ENCODE assay signal across 17 cellular contexts in the genomic region with DNA sequence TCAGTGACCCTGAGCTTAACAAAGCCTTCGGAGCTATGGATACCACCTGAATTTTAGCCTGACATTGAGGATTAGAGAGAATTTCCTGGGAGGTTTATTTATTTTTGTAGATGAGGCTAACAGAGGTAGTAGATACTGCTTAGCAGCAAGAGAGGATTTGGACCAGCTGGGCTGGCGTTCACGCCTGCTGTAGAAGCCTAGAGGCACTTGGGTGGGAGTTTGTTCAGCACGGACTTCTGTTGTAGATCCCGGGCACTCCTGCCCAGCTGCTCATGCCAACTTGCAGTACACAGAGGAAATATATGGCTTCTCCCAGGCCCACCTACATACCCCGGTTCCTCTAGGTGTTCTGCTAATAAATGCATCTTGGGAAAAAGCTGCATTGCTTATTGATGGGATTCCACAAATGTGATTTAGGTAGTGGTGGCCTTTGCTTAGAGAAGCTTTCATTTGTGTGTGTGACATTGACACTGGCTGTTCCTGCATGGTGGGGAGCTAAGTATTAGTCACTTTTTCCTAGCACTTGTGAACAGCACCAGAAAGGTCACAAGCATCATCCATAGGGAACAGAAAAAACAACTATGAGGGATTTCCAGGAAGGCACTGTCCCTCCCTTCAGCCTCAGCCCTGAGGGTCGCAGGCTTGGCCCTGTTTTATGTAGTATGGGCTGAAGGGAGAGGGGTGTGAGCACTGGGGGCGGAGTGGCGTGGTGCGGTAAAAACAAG. TPM values are rescaled to one million over a fixed set of nuclear protein-coding genes. Genes with fewer than 3 reads are reported as not detected.
DNase-seq lines count a peak whose midpoint lies in the region; ATAC-seq and TF ChIP-seq lines count a peak whose summit lies in the region.
"Had no signal": no experiment of that assay in that cellular context is flagged by ENCODE, and none has a peak within 500 bp of the region (broad histone marks: within the 10 kb centered on the region; RNA-seq: fewer than 3 reads in every experiment).

No MANE protein-coding gene starts in this region.

- H3K27me3 ChIP-seq in BLaER1 treated with 17β-estradiol and CSF1 and Interleukin-3, amounts not matched to agents 10 nM and 100 nM = no peaks in the 10 kb centered on the region
- H3K27me3 ChIP-seq in spleen (replicated peaks in 1 of 7) (peaks cover 0 to 4% (median 0%) of the 10 kb centered on the region in 7 donors), uterus (no peaks in the 10 kb centered on the region)

- H3K27me3 Mint-ChIP-seq in activated CD8-positive, alpha-beta T cell treated with anti-CD3 and anti-CD28 coated beads for 36 hours = peaks cover 27% of the 10 kb centered on the region
- peaks cover 31% of the 10 kb centered on the region for H3K27me3 Mint-ChIP-seq in activated CD8-positive, alpha-beta T cell treated with anti-CD3 and anti-CD28 coated beads, Interleukin-2, amount 10 ng/mL, durations not matched to agents 7 days and 5 days (ENCODE audit: low read depth)

- no peaks in the 10 kb centered on the region for H3K9me3 ChIP-seq in BLaER1 treated with 17β-estradiol and CSF1 and Interleukin-3, amounts not matched to agents 10 nM and 100 nM (replicated peaks in 1 of 11)
- no peaks in the 10 kb centered on the region for H3K9me3 ChIP-seq in spleen
- no peaks in the 10 kb centered on the region for H3K9me3 ChIP-seq in uterus

- H3K27ac Mint-ChIP-seq in activated CD8-positive, alpha-beta T cell treated with anti-CD3 and anti-CD28 coated beads for 36 hours = no peak overlapping the region
- no peak overlapping the region for H3K27ac Mint-ChIP-seq in activated CD8-positive, alpha-beta T cell treated with anti-CD3 and anti-CD28 coated beads, Interleukin-2, amount 10 ng/mL, durations not matched to agents 7 days and 5 days

- H4K20me1 ChIP-seq in BLaER1 treated with 17β-estradiol and CSF1 and Interleukin-3, amounts not matched to agents 10 nM and 100 nM = no peaks in the 10 kb centered on the region

- no peak for TF ChIP-seq CTCF in activated CD8-positive, alpha-beta T cell treated with anti-CD3 and anti-CD28 coated beads for 36 hours (IDR thresholded peaks at IDR 0.05)
- TF ChIP-seq CTCF in coronary artery (IDR thresholded peaks at IDR 0.05) = no peak
- TF ChIP-seq CTCF in spleen (IDR thresholded peaks at IDR 0.05 in 8 of 11, conservative IDR thresholded peaks at IDR 0.05 in 3 of 11) = no peak
- no peak for TF ChIP-seq CTCF in uterus (IDR thresholded peaks at IDR 0.05)

- no peak overlapping the region; a peak in 1 of 20 replicates for H3K4me3 ChIP-seq in BLaER1 treated with 17β-estradiol and CSF1 and Interleukin-3, amounts not matched to agents 10 nM and 100 nM
- H3K4me3 ChIP-seq in coronary artery (no peak overlapping the region), spleen (no peak overlapping the region), uterus (no peak overlapping the region)

- H3K4me3 Mint-ChIP-seq in activated CD8-positive, alpha-beta T cell treated with anti-CD3 and anti-CD28 coated beads for 36 hours = no peak overlapping the region
- no peak overlapping the region for H3K4me3 Mint-ChIP-seq in activated CD8-positive, alpha-beta T cell treated with anti-CD3 and anti-CD28 coated beads, Interleukin-2, amount 10 ng/mL, durations not matched to agents 7 days and 5 days

- peak overlapping the region in 10 of 11 experiments; percentile 7 to 71 (median 58); a peak in 15 of 22 replicates for H3K27ac ChIP-seq in BLaER1 treated with 17β-estradiol and CSF1 and Interleukin-3, amounts not matched to agents 10 nM and 100 nM
- no peak overlapping the region for H3K27ac ChIP-seq in coronary artery
- H3K27ac ChIP-seq in spleen = peak overlapping the region in 6 of 8 donors; percentile 11 to 64 (median 54)
- no peak overlapping the region for H3K27ac ChIP-seq in uterus
- H3K27ac ChIP-seq: C4-2B, RWPE1 had no signal

- peak overlapping the region in 6 of 11 experiments; percentile 9 to 50 (median 34); a peak in 9 of 22 replicates for H3K9ac ChIP-seq in BLaER1 treated with 17β-estradiol and CSF1 and Interleukin-3, amounts not matched to agents 10 nM and 100 nM

- WGBS in spleen, 5 donors = 76 to 85% (median 83%) methylated on average over 10 of the region's 10 CpGs

- CTCF ChIA-PET in activated CD8-positive, alpha-beta T cell treated with anti-CD3 and anti-CD28 coated beads for 36 hours (lab: Charles Lee) = interaction anchor here (1.7 kb wide), 1 partner anchor 9 kb away, joined by 7 read pairs; no protein-coding TSS in a partner anchor
- CTCF ChIA-PET in activated CD8-positive, alpha-beta T cell treated with anti-CD3 and anti-CD28 coated beads, Interleukin-2, amount 10 ng/mL, durations not matched to agents 7 days and 5 days (lab: Charles Lee) = no interaction called here

- peak; percentile 39 for ATAC-seq in activated CD8-positive, alpha-beta T cell treated with anti-CD3 and anti-CD28 coated beads for 36 hours
- ATAC-seq in activated CD8-positive, alpha-beta T cell treated with anti-CD3 and anti-CD28 coated beads, Interleukin-2, amount 10 ng/mL, durations not matched to agents 7 days and 5 days = no peak
- no peak for ATAC-seq in GM21576 (IDR thresholded peaks at IDR 0.05; ENCODE audit: unreplicated experiment)
- ATAC-seq: PC-3 had no signal

- intact Hi-C loops in activated CD8-positive, alpha-beta T cell treated with anti-CD3 and anti-CD28 coated beads for 36 hours (cut with micrococcal nuclease) = no loop called here
- intact Hi-C loops in spleen (cut with DNase I; ENCODE audit: low total_unique reads) (no loop called here), uterus (cut with DNase I; ENCODE audit: low total_unique reads) (no loop called here)

- no peaks in the 10 kb centered on the region for H3K36me3 Mint-ChIP-seq in activated CD8-positive, alpha-beta T cell treated with anti-CD3 and anti-CD28 coated beads for 36 hours (ENCODE audit: low read depth)
- H3K36me3 Mint-ChIP-seq in activated CD8-positive, alpha-beta T cell treated with anti-CD3 and anti-CD28 coated beads, Interleukin-2, amount 10 ng/mL, durations not matched to agents 7 days and 5 days (ENCODE audit: low read depth) = no peaks in the 10 kb centered on the region

- H3K4me1 ChIP-seq in BLaER1 treated with 17β-estradiol and CSF1 and Interleukin-3, amounts not matched to agents 10 nM and 100 nM = peaks cover 85 to 99% (median 92%) of the 10 kb centered on the region in 10 experiments
- H3K4me1 ChIP-seq in spleen (peaks cover 0 to 65% (median 25%) of the 10 kb centered on the region in 6 donors), uterus (no peaks in the 10 kb centered on the region)

- POLR2A ChIA-PET in activated CD8-positive, alpha-beta T cell treated with anti-CD3 and anti-CD28 coated beads for 36 hours (lab: Charles Lee) = no interaction called here
- POLR2A ChIA-PET in activated CD8-positive, alpha-beta T cell treated with anti-CD3 and anti-CD28 coated beads, Interleukin-2, amount 10 ng/mL, durations not matched to agents 7 days and 5 days (lab: Charles Lee) = no interaction called here

- H3K36me3 ChIP-seq in BLaER1 treated with 17β-estradiol and CSF1 and Interleukin-3, amounts not matched to agents 10 nM and 100 nM = no peaks in the 10 kb centered on the region
- H3K36me3 ChIP-seq in spleen (peaks cover 0 to 50% (median 0%) of the 10 kb centered on the region in 6 donors), uterus (no peaks in the 10 kb centered on the region)

- H3K4me2 ChIP-seq in BLaER1 treated with 17β-estradiol and CSF1 and Interleukin-3, amounts not matched to agents 10 nM and 100 nM = peak overlapping the region; percentile 79 to 95 (median 88)

- no peak for TF ChIP-seq POLR2A in spleen (IDR thresholded peaks at IDR 0.05)
- no peak for TF ChIP-seq POLR2A in uterus (IDR thresholded peaks at IDR 0.05)

- peaks cover 3% of the 10 kb centered on the region for H3K4me1 Mint-ChIP-seq in activated CD8-positive, alpha-beta T cell treated with anti-CD3 and anti-CD28 coated beads for 36 hours (ENCODE audit: low read depth)
- H3K4me1 Mint-ChIP-seq in activated CD8-positive, alpha-beta T cell treated with anti-CD3 and anti-CD28 coated beads, Interleukin-2, amount 10 ng/mL, durations not matched to agents 7 days and 5 days (ENCODE audit: low read depth) = peaks cover 10% of the 10 kb centered on the region

- no peaks in the 10 kb centered on the region for H3K9me3 Mint-ChIP-seq in activated CD8-positive, alpha-beta T cell treated with anti-CD3 and anti-CD28 coated beads for 36 hours
- H3K9me3 Mint-ChIP-seq in activated CD8-positive, alpha-beta T cell treated with anti-CD3 and anti-CD28 coated beads, Interleukin-2, amount 10 ng/mL, durations not matched to agents 7 days and 5 days (ENCODE audit: insufficient read depth) = no peaks in the 10 kb centered on the region

- DNase-seq in activated CD8-positive, alpha-beta T cell treated with anti-CD3 and anti-CD28 coated beads for 36 hours = peak; percentile 10
- no peak for DNase-seq in activated CD8-positive, alpha-beta T cell treated with anti-CD3 and anti-CD28 coated beads, Interleukin-2, amount 10 ng/mL, durations not matched to agents 7 days and 5 days
- peak; percentile 47 for DNase-seq in coronary artery (ENCODE audit: low spot score)
- DNase-seq in spleen = no peak
- no peak for DNase-seq in NCI-H2081 (lab: John Stamatoyannopoulos, UW)
- no peak for DNase-seq in uterus
- DNase-seq: KBM-7, MV-4-11, NCI-H1417, NCI-H187 treated with DMSO at 0.1 percent for 48 hours, NCI-H2171, NCI-H446 treated with DMSO at 0.1 percent for 48 hours, PC-3 had no signal

RNA-seq across cellular contexts. Expression of gene ITGA9, which starts 47.3 kb away (rescaled TPM):
- not detected for total RNA-seq in activated CD8-positive, alpha-beta T cell treated with anti-CD3 and anti-CD28 coated beads for 36 hours
- total RNA-seq in activated CD8-positive, alpha-beta T cell treated with anti-CD3 and anti-CD28 coated beads, Interleukin-2, amount 10 ng/mL, durations not matched to agents 7 days and 5 days = not detected
- total RNA-seq in spleen = 100 to 1,000 TPM in 3 of 7 donors, 10 to 100 TPM in 4; 78.4 to 145 (median 93.1) TPM
- 1 to 10 TPM; 1.4 to 4.9 (median 2.7) TPM for polyA plus RNA-seq in spleen
- 10 to 100 TPM; 21.2 to 55.2 (median 36.4) TPM for total RNA-seq in uterus

Comparison
In these comparisons a context has a peak if more than half of its experiments do, and no peak if none do; other contexts are left out.
1. DNase-seq: peak in activated CD8-positive, alpha-beta T cell treated with anti-CD3 and anti-CD28 coated beads for 36 hours (single experiment) and coronary artery (single experiment); none in activated CD8-positive, alpha-beta T cell treated with anti-CD3 and anti-CD28 coated beads, Interleukin-2, amount 10 ng/mL, durations not matched to agents 7 days and 5 days (single experiment), spleen (single experiment), NCI-H2081 (0 of 2) and uterus (0 of 2).
2. H3K27ac ChIP-seq: peak in BLaER1 treated with 17β-estradiol and CSF1 and Interleukin-3, amounts not matched to agents 10 nM and 100 nM (10 of 11) and spleen (6 of 8); none in coronary artery (0 of 2) and uterus (0 of 2).
3. RNA of gene ITGA9, which starts 47.3 kb away (total RNA-seq): 78.4 to 145 TPM in spleen and 21.2 to 55.2 TPM in uterus; not detected in activated CD8-positive, alpha-beta T cell treated with anti-CD3 and anti-CD28 coated beads for 36 hours and not detected in activated CD8-positive, alpha-beta T cell treated with anti-CD3 and anti-CD28 coated beads, Interleukin-2, amount 10 ng/mL, durations not matched to agents 7 days and 5 days; every median in the first group is over 10 times any median in the second.